In the genomic region with DNA sequence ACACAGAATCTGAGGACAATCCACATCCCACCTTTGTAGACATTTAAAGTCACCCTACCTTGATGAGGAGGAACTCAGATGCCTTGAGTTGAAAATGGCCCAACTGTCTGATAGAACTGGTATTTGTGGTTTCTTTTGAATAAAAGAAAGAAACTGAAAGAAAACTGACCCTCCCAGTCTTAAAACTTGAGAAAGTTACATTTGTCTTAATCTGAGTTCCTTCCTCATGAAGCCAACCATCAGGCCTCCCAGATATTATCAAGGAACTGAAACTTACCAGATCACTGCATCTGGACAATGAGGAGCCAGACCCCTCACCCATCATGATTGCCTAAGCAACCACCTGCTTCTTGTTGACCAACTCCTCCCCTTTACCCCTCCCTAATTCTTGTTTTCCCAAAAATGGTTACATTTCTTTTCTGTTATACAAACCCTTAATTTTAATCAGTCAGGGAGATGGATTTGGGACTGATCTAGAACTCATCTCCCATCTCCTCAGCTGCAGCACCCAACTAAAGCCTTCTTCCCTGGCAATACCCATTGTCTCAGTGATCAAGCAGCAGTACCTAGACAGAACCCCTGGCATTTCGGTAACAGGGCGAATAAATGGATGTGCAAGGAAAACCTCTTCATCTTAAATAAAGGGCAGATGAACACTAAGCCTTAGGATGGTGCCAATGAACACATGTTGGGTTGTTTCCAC, we compare ENCODE assay signal across 13 cellular contexts.
DNase-seq lines count a peak whose midpoint lies in the region; ATAC-seq lines count a peak whose summit lies in the region.
"Had no signal": no experiment of that assay in that cellular context is flagged by ENCODE, and none has a peak within 500 bp of the region (broad histone marks: within the 10 kb centered on the region; RNA-seq: fewer than 3 reads in every experiment).

No MANE protein-coding gene starts in this region.

- intact Hi-C loops in activated naive CD4-positive, alpha-beta T cell treated with anti-CD3 and anti-CD28 coated beads for 36 hours (cut with micrococcal nuclease): no loop called here

- H3K4me3 ChIP-seq in skeletal muscle tissue (ENCODE audit: low read length in 3 of 3): peak overlapping the region in 1 of 3 donors; percentile 24
- H3K4me3 ChIP-seq: tibial artery had no signal

- H3K27me3 Mint-ChIP-seq in activated naive CD4-positive, alpha-beta T cell treated with anti-CD3 and anti-CD28 coated beads for 36 hours (ENCODE audit: low read depth): no peaks in the 10 kb centered on the region
- H3K27me3 Mint-ChIP-seq in T-cell: no peaks in the 10 kb centered on the region

- H3K27ac Mint-ChIP-seq in activated naive CD4-positive, alpha-beta T cell treated with anti-CD3 and anti-CD28 coated beads for 36 hours: peak overlapping the region; percentile 68
- H3K27ac Mint-ChIP-seq in T-cell: peak overlapping the region; percentile 74 to 81
- H3K27ac Mint-ChIP-seq: activated T-cell treated with anti-CD3 and anti-CD28 coated beads, Interleukin-2, amount 50 U/mL, for 72 hours had no signal

- H3K36me3 Mint-ChIP-seq in activated naive CD4-positive, alpha-beta T cell treated with anti-CD3 and anti-CD28 coated beads for 36 hours (ENCODE audit: low read depth): peaks cover 50% of the 10 kb centered on the region
- peaks cover 38% of the 10 kb centered on the region for H3K36me3 Mint-ChIP-seq in T-cell

- peak; percentile 43 for ATAC-seq in HG02610 (IDR thresholded peaks at IDR 0.05; ENCODE audit: unreplicated experiment)
- ATAC-seq in T-cell (replicated peaks in 1 of 4): no peak
- ATAC-seq: activated T-cell treated with anti-CD3 and anti-CD28 coated beads, Interleukin-2, amount 50 U/mL, for 72 hours had no signal

- no peak overlapping the region for H3K9ac ChIP-seq in skeletal muscle tissue (ENCODE audit: low read depth in 1 of 3, low read length in 3 of 3)

- H3K9me3 ChIP-seq in skeletal muscle tissue (ENCODE audit: control insufficient read depth in 3 of 3, low read length in 3 of 3): no peaks in the 10 kb centered on the region
- H3K9me3 ChIP-seq: tibial artery had no signal

- no peaks in the 10 kb centered on the region for H3K27me3 ChIP-seq in skeletal muscle tissue (ENCODE audit: control insufficient read depth in 3 of 3, insufficient read depth in 3 of 3, low read length in 3 of 3)
- H3K27me3 ChIP-seq: tibial artery had no signal

- H3K4me1 ChIP-seq in skeletal muscle tissue (ENCODE audit: control insufficient read depth in 3 of 3, insufficient read depth in 3 of 3, low read length in 3 of 3): no peaks in the 10 kb centered on the region
- H3K4me1 ChIP-seq: tibial artery had no signal

- POLR2A ChIA-PET in T-cell (lab: Charles Lee): no interaction called here

- CTCF ChIA-PET in activated naive CD4-positive, alpha-beta T cell treated with anti-CD3 and anti-CD28 coated beads for 36 hours (lab: Charles Lee): no interaction called here
- CTCF ChIA-PET in T-cell (lab: Charles Lee): interaction anchor here in 1 of 2 donors (1.0 kb wide), 1 partner anchor 9 kb away, joined by 4 read pairs; no protein-coding TSS in a partner anchor

- no peaks in the 10 kb centered on the region for H3K36me3 ChIP-seq in skeletal muscle tissue (ENCODE audit: control insufficient read depth in 3 of 3, insufficient read depth in 3 of 3, low read length in 3 of 3)
- H3K36me3 ChIP-seq: tibial artery had no signal

- H3K27ac ChIP-seq in skeletal muscle tissue (ENCODE audit: low read depth, low read length): peak overlapping the region; percentile 25
- H3K27ac ChIP-seq: tibial artery had no signal

- no peak for DNase-seq in activated naive CD4-positive, alpha-beta T cell treated with anti-CD3 and anti-CD28 coated beads for 36 hours
- DNase-seq in activated naive CD4-positive, alpha-beta T cell treated with anti-CD3 and anti-CD28 coated beads, Interleukin-2, amount 50 U/mL, for 16 hours: no peak
- no peak for DNase-seq in T-cell
- no peak for DNase-seq in 8988T
- no peak for DNase-seq in Ammon's horn (ENCODE audit: low spot score)
- no peak for DNase-seq in activated gamma-delta T cell treated with Interleukin-2 at 50 U/mL for 16 hours
- DNase-seq: activated T-cell treated with anti-CD3 and anti-CD28 coated beads, Interleukin-2, amount 50 U/mL, for 72 hours; NCI-H526 treated with DMSO at 0.1 percent for 48 hours; posterior cingulate gyrus; T-helper 9 cell; tibial artery had no signal

- peaks cover 37% of the 10 kb centered on the region for H3K4me1 Mint-ChIP-seq in activated naive CD4-positive, alpha-beta T cell treated with anti-CD3 and anti-CD28 coated beads for 36 hours (ENCODE audit: low read depth)
- H3K4me1 Mint-ChIP-seq in T-cell: peaks cover 42 to 59% (median 49%) of the 10 kb centered on the region in 3 donors

- H3K9me3 Mint-ChIP-seq in activated naive CD4-positive, alpha-beta T cell treated with anti-CD3 and anti-CD28 coated beads for 36 hours: peaks cover 55% of the 10 kb centered on the region
- peaks cover 11 to 37% (median 24%) of the 10 kb centered on the region in 3 donors for H3K9me3 Mint-ChIP-seq in T-cell

- no peak overlapping the region for H3K4me3 Mint-ChIP-seq in activated naive CD4-positive, alpha-beta T cell treated with anti-CD3 and anti-CD28 coated beads for 36 hours
- peak overlapping the region in 2 of 3 donors; percentile 47 to 62 for H3K4me3 Mint-ChIP-seq in T-cell
- H3K4me3 Mint-ChIP-seq: activated T-cell treated with anti-CD3 and anti-CD28 coated beads, Interleukin-2, amount 50 U/mL, for 72 hours had no signal
